13 cellular contexts compared by ENCODE assay signal in the genomic region with DNA sequence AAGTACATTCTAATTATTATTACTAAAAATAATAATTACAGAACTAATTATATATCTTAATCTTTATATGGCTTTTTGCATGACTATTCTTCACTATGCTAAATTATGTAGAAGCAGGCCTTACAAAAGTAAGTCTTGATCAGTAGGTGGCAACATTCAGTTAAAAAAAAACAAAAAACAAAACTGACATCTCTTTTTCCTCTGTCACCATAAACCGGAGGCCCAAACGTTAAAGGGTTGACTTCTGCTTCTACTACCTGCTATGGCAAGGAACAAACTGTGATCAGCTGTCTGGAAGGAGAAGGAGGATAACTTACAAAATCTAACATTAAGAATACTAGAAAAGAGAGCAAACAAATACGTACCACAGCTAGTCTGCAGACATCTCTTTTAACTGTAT.
A peak's percentile ranks its signal among the peaks of the same experiment; 100 is the strongest.
DNase-seq lines count a peak whose midpoint lies in the region; FAIRE-seq and TF ChIP-seq lines count a peak whose summit lies in the region.
"Had no signal": no experiment of that assay in that cellular context is flagged by ENCODE, and none has a peak within 500 bp of the region (broad histone marks: within the 10 kb centered on the region; RNA-seq: fewer than 3 reads in every experiment).

No MANE protein-coding gene starts in this region.

- no peaks in the 10 kb centered on the region for H3K27me3 ChIP-seq in effector memory CD4-positive, alpha-beta T cell (replicated peaks; ENCODE audit: control insufficient read depth, insufficient read depth, low read length, poor library complexity, severe bottlenecking)
- H3K27me3 ChIP-seq in stomach, result no peaks in the 10 kb centered on the region

- no peaks in the 10 kb centered on the region for H3K36me3 Mint-ChIP-seq in HFFc6 (ENCODE audit: low read depth)

- peak overlapping the region; percentile 32; the same call in 1 of the 2 replicates for H3K4me3 Mint-ChIP-seq in HFFc6

- no peak for TF ChIP-seq EP300 in stomach (IDR thresholded peaks at IDR 0.05)

- no peaks in the 10 kb centered on the region for H3K4me1 ChIP-seq in effector memory CD4-positive, alpha-beta T cell (ENCODE audit: control insufficient read depth, insufficient read depth, low read length, poor library complexity, severe bottlenecking)
- no peaks in the 10 kb centered on the region for H3K4me1 ChIP-seq in stomach

- H3K4me1 Mint-ChIP-seq in HFFc6 (ENCODE audit: low read depth), result peaks cover 43% of the 10 kb centered on the region

- peak; percentile 92 for FAIRE-seq in TTC549 (lab: Jason Lieb, UNC)
- FAIRE-seq: endometrium, urothelium cell line had no signal

- peaks cover 2% of the 10 kb centered on the region; the same call in 1 of the 2 replicates for H3K27me3 Mint-ChIP-seq in HFFc6 (ENCODE audit: insufficient read depth)

- H3K27ac ChIP-seq in C4-2B, result no peak overlapping the region
- no peak overlapping the region for H3K27ac ChIP-seq in effector memory CD4-positive, alpha-beta T cell (ENCODE audit: insufficient read depth, low read length, poor library complexity, severe bottlenecking)
- H3K27ac ChIP-seq in stomach, result no peak overlapping the region

- peak; percentile 29 for TF ChIP-seq CTCF in C4-2B (conservative IDR thresholded peaks at IDR 0.05)
- TF ChIP-seq CTCF in HFFc6 (IDR thresholded peaks at IDR 0.05), result peak; percentile 67; the same call in 1 of the 2 replicates
- TF ChIP-seq CTCF in stomach (IDR thresholded peaks at IDR 0.05), result no peak

- peak overlapping the region; percentile 36 for H3K27ac Mint-ChIP-seq in HFFc6

- no peak for TF ChIP-seq POLR2A in stomach (IDR thresholded peaks at IDR 0.05)

- H3K9me3 ChIP-seq in effector memory CD4-positive, alpha-beta T cell (ENCODE audit: control insufficient read depth, low read length), result no peaks in the 10 kb centered on the region
- no peaks in the 10 kb centered on the region for H3K9me3 ChIP-seq in stomach

- no peaks in the 10 kb centered on the region for H3K36me3 ChIP-seq in effector memory CD4-positive, alpha-beta T cell (ENCODE audit: control insufficient read depth, insufficient read depth, low read length)
- H3K36me3 ChIP-seq in stomach, result no peaks in the 10 kb centered on the region

- peak; percentile 2 for DNase-seq in HFFc6
- peak; percentile 37 for DNase-seq in left kidney (ENCODE audit: low read depth, low spot score)
- no peak for DNase-seq in C1 segment of cervical spinal cord (lab: John Stamatoyannopoulos, UW)
- no peak for DNase-seq in effector memory CD4-positive, alpha-beta T cell
- no peak for DNase-seq in stomach
- no peak for DNase-seq in NCI-H774 (lab: John Stamatoyannopoulos, UW)
- DNase-seq: activated CD8-positive, alpha-beta memory T cell treated with anti-CD3 and anti-CD28 coated beads, Interleukin-2, amount 50 U/mL, for 4 hours; NCI-H1105; T-helper 9 cell had no signal

- H3K9me3 Mint-ChIP-seq in HFFc6, result no peaks in the 10 kb centered on the region

- intact Hi-C loops in stomach (cut with DNase I; ENCODE audit: low total_unique reads), result no loop called here

- WGBS in stomach, 5 donors, result 43 to 53% (median 50%) methylated on average over 3 of the region's 3 CpGs

- no peak overlapping the region for H3K4me3 ChIP-seq in effector memory CD4-positive, alpha-beta T cell (ENCODE audit: insufficient read depth, low read depth, low read length, poor library complexity, severe bottlenecking)
- no peak overlapping the region for H3K4me3 ChIP-seq in stomach

Comparison
In these comparisons a context has a peak if more than half of its experiments do, and no peak if none do; other contexts are left out.
1. CTCF ChIP-seq: peak in C4-2B (single experiment) and HFFc6 (single experiment); none in stomach (0 of 7).
2. DNase-seq: peak in HFFc6 (single experiment) and left kidney (single experiment); none in C1 segment of cervical spinal cord (0 of 14), effector memory CD4-positive, alpha-beta T cell (0 of 3), stomach (single experiment) and NCI-H774 (single experiment).